Comparison of ENCODE assay signal across 31 cellular contexts in the genomic region with DNA sequence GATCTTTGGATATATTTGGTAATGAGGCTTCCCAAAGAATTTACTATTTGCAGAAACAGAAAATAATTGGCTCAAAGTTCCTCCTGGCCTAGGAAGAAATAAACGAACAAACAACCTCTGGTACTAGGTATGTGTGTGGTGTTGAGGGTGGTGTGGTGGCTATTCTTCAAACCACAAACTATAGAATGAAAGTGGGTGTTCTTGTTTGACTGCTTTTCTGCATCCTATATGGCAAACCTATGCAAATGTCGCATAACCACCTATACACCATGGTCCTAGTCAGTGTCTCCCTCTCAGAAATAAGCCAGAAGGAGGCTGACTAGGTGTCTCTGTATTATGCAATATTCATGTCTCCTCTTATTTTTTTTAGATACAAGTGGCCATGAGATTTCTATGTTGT.
DNase-seq lines count a peak whose midpoint lies in the region; ATAC-seq and TF ChIP-seq lines count a peak whose summit lies in the region.
"Had no signal": no experiment of that assay in that cellular context is flagged by ENCODE, and none has a peak within 500 bp of the region (broad histone marks: within the 10 kb centered on the region; RNA-seq: fewer than 3 reads in every experiment).

No MANE protein-coding gene starts in this region.

- 80% methylated on average over 2 of the region's 2 CpGs for WGBS in right cardiac atrium

- H3K9me3 ChIP-seq in MM.1S (replicated peaks; ENCODE audit: insufficient read depth, low read length) (no peaks in the 10 kb centered on the region), right cardiac atrium (ENCODE audit: control insufficient read depth, low read length) (no peaks in the 10 kb centered on the region)
- H3K9me3 ChIP-seq: MG63, pancreas, stomach, thyroid gland had no signal

- peak; percentile 71 for ATAC-seq in GM18498 (IDR thresholded peaks at IDR 0.05; ENCODE audit: unreplicated experiment)
- peak; percentile 62 for ATAC-seq in GM18907 (IDR thresholded peaks at IDR 0.05; ENCODE audit: unreplicated experiment)
- ATAC-seq in HG02852 (IDR thresholded peaks at IDR 0.05; ENCODE audit: unreplicated experiment): peak; percentile 68
- ATAC-seq in right cardiac atrium: no peak
- ATAC-seq: activated naive CD8-positive, alpha-beta T cell treated with anti-CD3 and anti-CD28 coated beads, Interleukin-2, amount 50 U/mL, for 24 hours; pancreas; SK-N-SH treated with all-trans-retinoic acid at 6 μM for 48 hours had no signal

- no peak overlapping the region for H3K4me3 ChIP-seq in MM.1S (ENCODE audit: low read length)
- no peak overlapping the region for H3K4me3 ChIP-seq in right cardiac atrium (ENCODE audit: low read length)
- H3K4me3 ChIP-seq: MG63, pancreas, smooth muscle cell, stomach, thyroid gland had no signal

- in situ Hi-C loops in KBM-7 (cut with MboI; ENCODE audit: low pct_unique_long_range_greater_than_20kb, low sequenced_read_pairs): no loop called here

- peak; percentile 27 for DNase-seq in MM.1S
- DNase-seq in right cardiac atrium: no peak
- no peak for DNase-seq in NCI-H2227 (lab: John Stamatoyannopoulos, UW; ENCODE audit: unreplicated experiment)
- DNase-seq in KBM-7: no peak
- DNase-seq in activated CD8-positive, alpha-beta memory T cell treated with anti-CD3 and anti-CD28 coated beads for 24 hours: no peak
- DNase-seq: activated CD4-positive, alpha-beta T cell treated with anti-CD3 and anti-CD28 coated beads for 4 hours; activated gamma-delta T cell; activated naive CD8-positive, alpha-beta T cell treated with anti-CD3 and anti-CD28 coated beads, Interleukin-2, amount 50 U/mL, for 24 hours; activated T-cell treated with anti-CD3 and anti-CD28 coated beads, Interleukin-2, amount 50 U/mL, for 24 hours; AML-193; CD4-positive, alpha-beta T cell; central memory CD4-positive, alpha-beta T cell; EL; H9; head of caudate nucleus; kidney glomerular epithelial cell; MG63; NCI-H2029 treated with DMSO at 0.1 percent for 48 hours; NCI-H345; NCI-H82; pancreas; stimulated activated CD4-positive, alpha-beta T cell treated with anti-CD3 and anti-CD28 coated beads, Interleukin-1b, Interleukin-23, amount 100 ng/mL, for 48 hours; stimulated activated CD8-positive, alpha-beta memory T cell treated with anti-CD3 and anti-CD28 coated beads, Interleukin-4, amount 100 ng/mL, for 48 hours; stomach; T-helper 2 cell; thyroid gland had no signal

- H3K27ac ChIP-seq in MM.1S (ENCODE audit: low read length) (no peak overlapping the region), right cardiac atrium (ENCODE audit: low read length) (no peak overlapping the region)
- H3K27ac ChIP-seq: pancreas, stomach, thyroid gland had no signal

- no peaks in the 10 kb centered on the region for H3K36me3 ChIP-seq in MM.1S (replicated peaks; ENCODE audit: insufficient read depth, low read length)
- H3K36me3 ChIP-seq: MG63, pancreas, stomach, thyroid gland had no signal

- H3F3A ChIP-seq in MM.1S (ENCODE audit: insufficient read depth, low read length): no peaks in the 10 kb centered on the region

- no peaks in the 10 kb centered on the region for H3K9me2 ChIP-seq in MM.1S (replicated peaks; ENCODE audit: insufficient read depth, low read length)

- no peak for TF ChIP-seq CTCF in MM.1S (IDR thresholded peaks at IDR 0.05; ENCODE audit: low read length)

- H3K9ac ChIP-seq in MM.1S (ENCODE audit: low read length): no peak overlapping the region

- H4K20me1 ChIP-seq in MM.1S (ENCODE audit: insufficient read depth, low read length): no peaks in the 10 kb centered on the region

- intact Hi-C loops in right cardiac atrium (cut with DNase I): no loop called here

- H3K4me1 ChIP-seq in MM.1S (ENCODE audit: low read length) (0 out of 2 replicates have a peak, but pooled peaks cover 5% of the 10 kb centered on the region), right cardiac atrium (ENCODE audit: control insufficient read depth, insufficient read depth, low read length) (no peaks in the 10 kb centered on the region)
- H3K4me1 ChIP-seq: pancreas, stomach, thyroid gland had no signal

- H3K27me3 ChIP-seq in MM.1S (replicated peaks; ENCODE audit: insufficient read depth, low read length) (no peaks in the 10 kb centered on the region), right cardiac atrium (ENCODE audit: control insufficient read depth, insufficient read depth) (no peaks in the 10 kb centered on the region)
- H3K27me3 ChIP-seq: MG63, pancreas, stomach, thyroid gland had no signal

- no peak overlapping the region for H3K4me2 ChIP-seq in MM.1S (ENCODE audit: low read depth, low read length)
- H3K4me2 ChIP-seq: smooth muscle cell had no signal

- H2AFZ ChIP-seq in MM.1S (ENCODE audit: low read length): no peak overlapping the region

- no peaks in the 10 kb centered on the region for H3K79me2 ChIP-seq in MM.1S (ENCODE audit: low read length)

Comparison
In these comparisons a context has a peak if more than half of its experiments do, and no peak if none do; other contexts are left out.
1. ATAC-seq: peak in GM18498 (single experiment), GM18907 (single experiment) and HG02852 (single experiment); none in right cardiac atrium (0 of 2).